13 cellular contexts compared by ENCODE assay signal in genomic region chr5:139410886-139411835, GRCh38. TPM values are rescaled to one million over a fixed set of nuclear protein-coding genes. Genes with fewer than 3 reads are reported as not detected.
A peak's percentile ranks its signal among the peaks of the same experiment; 100 is the strongest.
DNase-seq lines count a peak whose midpoint lies in the region; ATAC-seq and TF ChIP-seq lines count a peak whose summit lies in the region.
"Had no signal": no experiment of that assay in that cellular context is flagged by ENCODE, and none has a peak within 500 bp of the region (broad histone marks: within the 10 kb centered on the region; RNA-seq: fewer than 3 reads in every experiment).

No MANE protein-coding gene starts in this region.

- H3K4me3 ChIP-seq in SK-N-SH (ENCODE audit: low read depth in 2 of 2, low read length in 1 of 2) (no peak overlapping the region), skeletal muscle tissue (ENCODE audit: low read length in 3 of 3) (no peak overlapping the region)
- H3K4me3 ChIP-seq: skin epidermis, stomach had no signal

- CTCF ChIA-PET in SK-N-SH (lab: Yijun Ruan, JAX), result interaction anchor here (0.9 to 5.7 kb wide), 9 partner anchors 9 to 222 kb away, joined by 3 to 39 read pairs (median 6); partner anchors contain the start of gene PAIP2

- TF ChIP-seq EP300 in SK-N-SH (IDR thresholded peaks at IDR 0.05; ENCODE audit: borderline replicate concordance in 1 of 2, low read depth in 1 of 2, low read length in 1 of 2), result peak in 1 of 2 experiments; percentile 51; a peak in 1 of 4 replicates

- peak overlapping the region in 1 of 2 experiments; percentile 47; a peak in 2 of 4 replicates for H3K27ac ChIP-seq in SK-N-SH (ENCODE audit: low read depth in 2 of 2, low read length in 1 of 2)
- peak overlapping the region; percentile 32 for H3K27ac ChIP-seq in skeletal muscle tissue (ENCODE audit: low read depth, low read length)

- 71% methylated on average over 18 of the region's 19 CpGs for WGBS in SK-N-SH (ENCODE audit: low lambda C conversion rate)

- no peaks in the 10 kb centered on the region for H3K9me2 ChIP-seq in SK-N-SH

- H3K27me3 ChIP-seq in SK-N-SH (ENCODE audit: insufficient read depth), result no peaks in the 10 kb centered on the region
- H3K27me3 ChIP-seq in skeletal muscle tissue (ENCODE audit: control insufficient read depth in 3 of 3, insufficient read depth in 3 of 3, low read length in 3 of 3), result no peaks in the 10 kb centered on the region
- H3K27me3 ChIP-seq: stomach had no signal

- no peak overlapping the region for H2AFZ ChIP-seq in SK-N-SH (ENCODE audit: low read depth)

- peaks cover 34% of the 10 kb centered on the region for H3K36me3 Mint-ChIP-seq in endothelial cell (ENCODE audit: low read depth, unreplicated experiment)

- POLR2A ChIA-PET in SK-N-SH (lab: Yijun Ruan, JAX), result interaction anchor here (0.7 kb wide), 2 partner anchors 69 to 119 kb away, joined by 3 read pairs; partner anchors contain the start of gene PAIP2

- ATAC-seq in HG03175 (IDR thresholded peaks at IDR 0.05; ENCODE audit: unreplicated experiment), result no peak
- ATAC-seq: esophagus mucosa had no signal

- H3K4me1 Mint-ChIP-seq in endothelial cell (ENCODE audit: unreplicated experiment), result peaks cover 6% of the 10 kb centered on the region

- no peak overlapping the region for H3K27ac Mint-ChIP-seq in endothelial cell (ENCODE audit: unreplicated experiment)

- no peaks in the 10 kb centered on the region for H3K27me3 Mint-ChIP-seq in endothelial cell (ENCODE audit: unreplicated experiment)
- H3K27me3 Mint-ChIP-seq: CD4-positive, CD25-positive, alpha-beta regulatory T cell had no signal

- TF ChIP-seq CTCF in SK-N-SH (IDR thresholded peaks at IDR 0.05) (no peak), endothelial cell (IDR thresholded peaks at IDR 0.05; ENCODE audit: unreplicated experiment) (no peak)

- H3K4me2 ChIP-seq in SK-N-SH, result no peak overlapping the region

- no peak for TF ChIP-seq RAD21 in SK-N-SH (IDR thresholded peaks at IDR 0.05; ENCODE audit: low read length)

- H3K9me3 Mint-ChIP-seq in endothelial cell (ENCODE audit: unreplicated experiment), result no peaks in the 10 kb centered on the region
- H3K9me3 Mint-ChIP-seq: CD4-positive, CD25-positive, alpha-beta regulatory T cell had no signal

- H3F3A ChIP-seq in SK-N-SH (replicated peaks; ENCODE audit: insufficient read depth), result no peaks in the 10 kb centered on the region

- no peaks in the 10 kb centered on the region for H4K20me1 ChIP-seq in SK-N-SH (ENCODE audit: insufficient read depth)

- H3K4me3 Mint-ChIP-seq in endothelial cell (ENCODE audit: unreplicated experiment), result peak overlapping the region; percentile 68
- H3K4me3 Mint-ChIP-seq: CD4-positive, CD25-positive, alpha-beta regulatory T cell had no signal

- H3K36me3 ChIP-seq in SK-N-SH (replicated peaks in 1 of 2; ENCODE audit: control insufficient read depth in 1 of 2, insufficient read depth in 2 of 2, low read length in 1 of 2) (peaks cover 12 to 35% of the 10 kb centered on the region in 2 experiments), skeletal muscle tissue (ENCODE audit: control insufficient read depth in 3 of 3, insufficient read depth in 3 of 3, low read length in 3 of 3) (peaks cover 0 to 3% (median 0%) of the 10 kb centered on the region in 3 donors)

- peaks cover 0 to 19% of the 10 kb centered on the region in 2 experiments; a peak in 1 of 4 replicates for H3K4me1 ChIP-seq in SK-N-SH (ENCODE audit: control insufficient read depth in 1 of 2, insufficient read depth in 2 of 2, low read depth in 1 of 2, low read length in 1 of 2)
- H3K4me1 ChIP-seq in skeletal muscle tissue (ENCODE audit: control insufficient read depth in 3 of 3, insufficient read depth in 3 of 3, low read length in 3 of 3), result peaks cover 34 to 49% (median 44%) of the 10 kb centered on the region in 3 donors

- H3K9ac ChIP-seq in SK-N-SH (no peak overlapping the region), skeletal muscle tissue (ENCODE audit: low read depth in 1 of 3, low read length in 3 of 3) (peak overlapping the region in 1 of 3 donors; percentile 51)

- no peaks in the 10 kb centered on the region for H3K79me2 ChIP-seq in SK-N-SH (ENCODE audit: insufficient read depth)

- no peak for DNase-seq in SK-N-SH
- DNase-seq in endothelial cell (ENCODE audit: low spot score), result no peak
- DNase-seq in NCI-H69 (lab: John Stamatoyannopoulos, UW), result no peak
- no peak for DNase-seq in SHP77 (lab: John Stamatoyannopoulos, UW)
- DNase-seq: activated CD8-positive, alpha-beta memory T cell treated with anti-CD3 and anti-CD28 coated beads, Interleukin-2, amount 50 U/mL, for 4 hours; CD4-positive, CD25-positive, alpha-beta regulatory T cell; NCI-H1092 treated with DMSO at 0.1 percent for 48 hours; stomach had no signal

- H3K9me3 ChIP-seq in SK-N-SH (no peaks in the 10 kb centered on the region), skeletal muscle tissue (ENCODE audit: control insufficient read depth in 3 of 3, low read length in 3 of 3) (no peaks in the 10 kb centered on the region)
- H3K9me3 ChIP-seq: stomach had no signal

TF ChIP-seq in SK-N-SH, 30 proteins besides CTCF, POLR2A, EP300 and RAD21:
- TF ChIP-seq NRF1 (IDR thresholded peaks at IDR 0.05; ENCODE audit: low read depth, low read length), result no peak
- peak; percentile 38; the same call in 1 of the 2 replicates for TF ChIP-seq GATA2 (CRISPR knock-in tag; IDR thresholded peaks at IDR 0.05)
TF ChIP-seq in SK-N-SH: peak in this region for 1.

RNA-seq across cellular contexts. Expression of gene SPATA24, which starts 7.3 kb away (rescaled TPM):
- 7.6 and 10.8 TPM in 2 replicates for polyA plus RNA-seq in SK-N-SH (2012; rRNA removed)
- 8.6 and 11.1 TPM in 2 replicates for polyA plus RNA-seq in SK-N-SH (2012; cell fraction: cytosol; rRNA removed)
- polyA plus RNA-seq in SK-N-SH (2012; cell fraction: nucleus; rRNA removed), result 11.5 and 13.5 TPM in 2 replicates
- total RNA-seq in endothelial cell (ENCODE audit: unreplicated experiment) (7.6 TPM), skeletal muscle tissue (12.0 TPM)

RNA-seq across cellular contexts. Expression of gene PROB1, which starts 16.3 kb away (rescaled TPM):
- 0.44 and 0.62 TPM in 2 replicates for polyA plus RNA-seq in SK-N-SH (2012; rRNA removed)
- 0.22 and 0.30 TPM in 2 replicates for polyA plus RNA-seq in SK-N-SH (2012; cell fraction: cytosol; rRNA removed)
- 3.4 and 3.7 TPM in 2 replicates for polyA plus RNA-seq in SK-N-SH (2012; cell fraction: nucleus; rRNA removed)
- total RNA-seq in endothelial cell (ENCODE audit: unreplicated experiment) (7.3 TPM), skeletal muscle tissue (23.5 TPM)

RNA-seq across cellular contexts. Expression of gene MZB1, which starts 21.4 kb away (rescaled TPM):
- 0.06 TPM in 1 of 2 replicates, not detected in the other for polyA plus RNA-seq in SK-N-SH (2012; rRNA removed)
- not detected in 2 replicates for polyA plus RNA-seq in SK-N-SH (2012; cell fraction: cytosol; rRNA removed)
- polyA plus RNA-seq in SK-N-SH (2012; cell fraction: nucleus; rRNA removed), result 0.10 and 0.16 TPM in 2 replicates
- total RNA-seq in endothelial cell (ENCODE audit: unreplicated experiment) (0.38 TPM), skeletal muscle tissue (0.52 TPM)
- total RNA-seq: Daoy had no signal

RNA-seq across cellular contexts. Expression of gene SLC23A1, which starts 28.1 kb away (rescaled TPM):
- not detected in 2 replicates for polyA plus RNA-seq in SK-N-SH (2012; rRNA removed)
- polyA plus RNA-seq in SK-N-SH (2012; cell fraction: cytosol; rRNA removed), result 0.01 TPM in 1 of 2 replicates, not detected in the other
- polyA plus RNA-seq in SK-N-SH (2012; cell fraction: nucleus; rRNA removed), result 0.05 TPM in 1 of 2 replicates, not detected in the other
- total RNA-seq in endothelial cell (ENCODE audit: unreplicated experiment) (not detected), skeletal muscle tissue (not detected)
- total RNA-seq: CD4-positive, CD25-positive, alpha-beta regulatory T cell; Daoy had no signal
- polyA plus RNA-seq: stomach had no signal

RNA-seq across cellular contexts. Expression of gene DNAJC18, which starts 28.2 kb away (rescaled TPM):
- 7.4 and 10.3 TPM in 2 replicates for polyA plus RNA-seq in SK-N-SH (2012; rRNA removed)
- polyA plus RNA-seq in SK-N-SH (2012; cell fraction: cytosol; rRNA removed), result 10.7 and 14.5 TPM in 2 replicates
- 3.1 and 7.3 TPM in 2 replicates for polyA plus RNA-seq in SK-N-SH (2012; cell fraction: nucleus; rRNA removed)
- total RNA-seq in endothelial cell (ENCODE audit: unreplicated experiment) (69.6 TPM), skeletal muscle tissue (16.2 TPM)
